32 cellular contexts compared by ENCODE assay signal in genomic region chr15:92652576-92652966, GRCh38. TPM values are rescaled to one million over a fixed set of nuclear protein-coding genes. Genes with fewer than 3 reads are reported as not detected.
DNase-seq lines count a peak whose midpoint lies in the region; ATAC-seq, FAIRE-seq and TF ChIP-seq lines count a peak whose summit lies in the region.
"Had no signal": no experiment of that assay in that cellular context is flagged by ENCODE, and none has a peak within 500 bp of the region (broad histone marks: within the 10 kb centered on the region; RNA-seq: fewer than 3 reads in every experiment).

No MANE protein-coding gene starts in this region.

- no peak overlapping the region for H3K56ac ChIP-seq in H1 (replicated peaks; ENCODE audit: insufficient read length, low read depth, low read length)

- H3K27me3 Mint-ChIP-seq in MCF 10A (ENCODE audit: insufficient read depth, unreplicated experiment) (peaks cover 8% of the 10 kb centered on the region), mesothelial cell of epicardium (ENCODE audit: low read depth) (peaks cover 37% of the 10 kb centered on the region)

- no peaks in the 10 kb centered on the region for H4K20me1 ChIP-seq in H1 (replicated peaks in 1 of 2; ENCODE audit: control insufficient read depth in 1 of 2, insufficient read depth in 2 of 2, low read length in 2 of 2)

- H3K4me2 ChIP-seq in H1 (ENCODE audit: insufficient read depth in 1 of 2, low read depth in 2 of 2, low read length in 2 of 2): no peak overlapping the region

- H3K27ac Mint-ChIP-seq in MCF 10A (ENCODE audit: low read depth, unreplicated experiment) (no peak overlapping the region), mesothelial cell of epicardium (peak overlapping the region; percentile 93)
- H3K27ac Mint-ChIP-seq: activated T-helper 2 cell treated with anti-CD3 and anti-CD28 coated beads, Interferon-gamma antibody, Interleukin-2, Interleukin-4, amounts not matched to agents 10 μg/mL and 5 μg/mL and 100 μg/mL, durations not matched to agents 14 hours and 24 hours and 36 hours; CD4-positive, alpha-beta memory T cell; HFFc6; naive thymus-derived CD8-positive, alpha-beta T cell; stimulated activated effector memory CD8-positive, alpha-beta T cell treated with anti-CD3 and anti-CD28 coated beads, Interleukin-12 subunit alpha, Interleukin-12 subunit beta, amount 100 ng/mL, for 72 hours had no signal

- peak overlapping the region; percentile 38 for H2BK15ac ChIP-seq in H1 (ENCODE audit: low read length)

- no peaks in the 10 kb centered on the region for H3K79me1 ChIP-seq in H1 (ENCODE audit: low read depth, low read length)

- H3K9me3 Mint-ChIP-seq in MCF 10A (ENCODE audit: unreplicated experiment): peaks cover 7% of the 10 kb centered on the region
- peaks cover 6% of the 10 kb centered on the region for H3K9me3 Mint-ChIP-seq in mesothelial cell of epicardium
- H3K9me3 Mint-ChIP-seq: activated T-helper 2 cell treated with anti-CD3 and anti-CD28 coated beads, Interferon-gamma antibody, Interleukin-2, Interleukin-4, amounts not matched to agents 10 μg/mL and 5 μg/mL and 100 μg/mL, durations not matched to agents 14 hours and 24 hours and 36 hours had no signal

- no peaks in the 10 kb centered on the region for H3K36me3 Mint-ChIP-seq in MCF 10A (ENCODE audit: insufficient read depth, unreplicated experiment)
- H3K36me3 Mint-ChIP-seq in mesothelial cell of epicardium: peaks cover 3% of the 10 kb centered on the region
- H3K36me3 Mint-ChIP-seq: CD4-positive, alpha-beta memory T cell; stimulated activated effector memory CD8-positive, alpha-beta T cell treated with anti-CD3 and anti-CD28 coated beads, Interleukin-12 subunit alpha, Interleukin-12 subunit beta, amount 100 ng/mL, for 72 hours had no signal

- no TSS peak for BruUV-seq in MCF 10A (replicated peaks; lab: Mats Ljungman, UMichigan)

- H3K9me3 ChIP-seq in breast epithelium: no peaks in the 10 kb centered on the region
- H3K9me3 ChIP-seq in H1 (ENCODE audit: insufficient read depth in 2 of 2, low read depth in 1 of 2, low read length in 1 of 2): peaks cover 0 to 5% of the 10 kb centered on the region in 2 experiments; a peak in 1 of 4 replicates
- H3K9me3 ChIP-seq in upper lobe of left lung: no peaks in the 10 kb centered on the region
- no peaks in the 10 kb centered on the region for H3K9me3 ChIP-seq in small intestine (ENCODE audit: control insufficient read depth, low read depth)
- H3K9me3 ChIP-seq: Peyer's patch, suprapubic skin had no signal

- peak overlapping the region; percentile 33; the same call in 1 of the 2 replicates for H3K18ac ChIP-seq in H1 (ENCODE audit: extremely low read depth, low read length)

- TF ChIP-seq CTCF in breast epithelium (IDR thresholded peaks at IDR 0.05) (no peak), MCF 10A (IDR thresholded peaks at IDR 0.05; ENCODE audit: unreplicated experiment) (no peak), H1 (IDR thresholded peaks at IDR 0.05; ENCODE audit: control extremely low read depth in 1 of 3, insufficient read depth in 1 of 3, low read depth in 1 of 3, low read length in 3 of 3) (no peak), mesothelial cell of epicardium (IDR thresholded peaks at IDR 0.05; ENCODE audit: unreplicated experiment) (no peak), upper lobe of left lung (IDR thresholded peaks at IDR 0.05) (no peak)

- H2BK20ac ChIP-seq in H1 (ENCODE audit: low read length): peak overlapping the region; percentile 94

- CTCF ChIA-PET in MCF 10A (lab: Yijun Ruan, JAX) (interaction anchor here (0.6 kb wide), 1 partner anchor 60 kb away, joined by 4 read pairs; no protein-coding TSS in a partner anchor), H1 (lab: Charles Lee; ENCODE audit: partially characterized antibody) (interaction anchor here (1.1 to 2.9 kb wide), 7 partner anchors 14 to 131 kb away, joined by 3 to 7 read pairs (median 4); no protein-coding TSS in a partner anchor)

- no peaks in the 10 kb centered on the region for H3K27me3 ChIP-seq in breast epithelium
- H3K27me3 ChIP-seq in H1 (replicated peaks in 1 of 4; ENCODE audit: control insufficient read depth in 3 of 4, extremely low read depth in 1 of 4, insufficient read depth in 3 of 4, low read length in 3 of 4): peaks cover 0 to 14% (median 11%) of the 10 kb centered on the region in 4 experiments; a peak in 4 of 7 replicates
- peaks cover 0 to 8% (median 0%) of the 10 kb centered on the region in 4 donors for H3K27me3 ChIP-seq in upper lobe of left lung
- no peaks in the 10 kb centered on the region for H3K27me3 ChIP-seq in small intestine (ENCODE audit: control insufficient read depth in 2 of 2, insufficient read depth in 2 of 2, low read length in 2 of 2)
- H3K27me3 ChIP-seq: Peyer's patch had no signal

- peak overlapping the region; percentile 60; the same call in 1 of the 2 replicates for H2AK5ac ChIP-seq in H1 (ENCODE audit: low read depth, low read length)

- H3K4me3 Mint-ChIP-seq in MCF 10A (ENCODE audit: unreplicated experiment) (no peak overlapping the region), mesothelial cell of epicardium (peak overlapping the region; percentile 22)
- H3K4me3 Mint-ChIP-seq: HFFc6; stimulated activated effector memory CD8-positive, alpha-beta T cell treated with anti-CD3 and anti-CD28 coated beads, Interleukin-12 subunit alpha, Interleukin-12 subunit beta, amount 100 ng/mL, for 72 hours had no signal

- TF ChIP-seq POLR2A in breast epithelium (IDR thresholded peaks at IDR 0.05): no peak
- TF ChIP-seq POLR2A in H1 (IDR thresholded peaks at IDR 0.05; ENCODE audit: control extremely low read depth in 1 of 2, low read depth in 2 of 2, low read length in 2 of 2): no peak
- no peak for TF ChIP-seq POLR2A in upper lobe of left lung (IDR thresholded peaks at IDR 0.05)

- H3K23ac ChIP-seq in H1 (ENCODE audit: insufficient read length): no peak overlapping the region

- DNase-seq in breast epithelium (ENCODE audit: low spot score in 2 of 2): peak; percentile 19 to 78
- DNase-seq in MCF 10A (ENCODE audit: unreplicated experiment): no peak
- peak in 1 of 2 experiments; percentile 43 for DNase-seq in H1 (ENCODE audit: low read depth in 1 of 2, low spot score in 2 of 2)
- DNase-seq in mesothelial cell of epicardium (ENCODE audit: low spot score in 2 of 2, unreplicated experiment in 2 of 2): no peak
- DNase-seq in upper lobe of left lung: no peak
- no peak for DNase-seq in urothelium cell line (ENCODE audit: low spot score)
- DNase-seq in small intestine: no peak
- DNase-seq in NCI-H146 treated with DMSO at 0.1 percent for 48 hours (lab: John Stamatoyannopoulos, UW; ENCODE audit: unreplicated experiment): no peak
- DNase-seq: 8988T; activated CD4-positive, alpha-beta T cell treated with anti-CD3 and anti-CD28 coated beads, Interleukin-2, amount 50 U/mL, for 4 hours; anterior cingulate cortex; CD4-positive, alpha-beta memory T cell; dermis blood vessel endothelial cell; DMS 273 treated with DMSO at 0.1 percent for 48 hours; EL; HFFc6; KG1; left ventricle myocardium superior; naive thymus-derived CD8-positive, alpha-beta T cell; NCI-H1417; NCI-H2081; NCI-H2227 treated with DMSO at 0.1 percent for 48 hours; NCI-H526 treated with DMSO at 0.1 percent for 48 hours; Peyer's patch; posterior cingulate gyrus; stimulated activated CD4-positive, alpha-beta T cell treated with anti-CD3 and anti-CD28 coated beads, Interleukin-4, amount 100 ng/mL, for 24 hours had no signal

- H2BK5ac ChIP-seq in H1 (ENCODE audit: low read depth, low read length): no peak overlapping the region

- H3K79me2 ChIP-seq in H1 (ENCODE audit: control insufficient read depth in 1 of 2, insufficient read depth in 2 of 2, low read length in 2 of 2): peaks cover 0 to 36% of the 10 kb centered on the region in 2 experiments; a peak in 3 of 4 replicates

- POLR2A ChIA-PET in MCF 10A (lab: Yijun Ruan, JAX): no interaction called here
- POLR2A ChIA-PET in H1 (lab: Charles Lee; ENCODE audit: partially characterized antibody): interaction anchor here (0.8 kb wide), 1 partner anchor 12 kb away, joined by 3 read pairs; no protein-coding TSS in a partner anchor

- peak overlapping the region; percentile 65; the same call in 1 of the 2 replicates for H2BK12ac ChIP-seq in H1 (ENCODE audit: low read depth, low read length)

- H3K36me3 ChIP-seq in breast epithelium (no peaks in the 10 kb centered on the region), H1 (ENCODE audit: control insufficient read depth in 2 of 4, insufficient read depth in 4 of 4, low read length in 3 of 4) (peaks cover 0 to 2% (median under 1%) of the 10 kb centered on the region in 4 experiments; a peak in 2 of 8 replicates), upper lobe of left lung (no peaks in the 10 kb centered on the region), small intestine (ENCODE audit: control insufficient read depth in 2 of 2, insufficient read depth in 2 of 2, low read length in 2 of 2) (no peaks in the 10 kb centered on the region)
- H3K36me3 ChIP-seq: Peyer's patch, suprapubic skin had no signal

- WGBS in H1 (ENCODE audit: extremely low coverage in 1 of 2, insufficient coverage in 1 of 2, insufficient read length in 1 of 2, insufficient replicate concordance in 2 of 2, low coverage in 1 of 2, low lambda C conversion rate in 2 of 2, missing lambda C conversion rate in 1 of 2), 2 experiments: 92% methylated on average over 9 of the region's 9 CpGs; no CpG with 5 or more reads in 1 of the 2 experiments
- 81 to 82% methylated on average over 9 of the region's 9 CpGs for WGBS in upper lobe of left lung, 2 donors
- 80 to 91% (median 87%) methylated on average over 9 of the region's 9 CpGs for WGBS in small intestine, 3 donors

- H4K5ac ChIP-seq in H1 (ENCODE audit: insufficient read length, low read depth, low read length): no peak overlapping the region

- H4K8ac ChIP-seq in H1 (ENCODE audit: extremely low read depth, insufficient read depth, low read length): no peak overlapping the region; the same call in none of the 2 replicates

- TF ChIP-seq RAD21 in H1 (IDR thresholded peaks at IDR 0.05 in 1 of 2, conservative IDR thresholded peaks at IDR 0.05 in 1 of 2; ENCODE audit: low read depth in 2 of 2, low read length in 2 of 2): no peak

- H3K14ac ChIP-seq in H1 (ENCODE audit: insufficient read length): no peak overlapping the region

- no peak overlapping the region for H3K4ac ChIP-seq in H1 (replicated peaks; ENCODE audit: insufficient read length, low read depth, low read length)

- intact Hi-C loops in breast epithelium (cut with DNase I; ENCODE audit: low total_unique reads) (no loop called here), MCF 10A (cut with micrococcal nuclease) (loop anchor here (10.0 kb wide), 1 partner anchor 48 kb away; no protein-coding TSS in a partner anchor)

- H3K4me1 Mint-ChIP-seq in MCF 10A (ENCODE audit: insufficient read depth, unreplicated experiment) (peaks cover 4% of the 10 kb centered on the region), mesothelial cell of epicardium (peaks cover 40% of the 10 kb centered on the region)
- H3K4me1 Mint-ChIP-seq: stimulated activated effector memory CD8-positive, alpha-beta T cell treated with anti-CD3 and anti-CD28 coated beads, Interleukin-12 subunit alpha, Interleukin-12 subunit beta, amount 100 ng/mL, for 72 hours had no signal

- peak overlapping the region; percentile 12 for H4K91ac ChIP-seq in H1 (replicated peaks; ENCODE audit: insufficient read length, low read length)

- TF ChIP-seq EP300 in H1 (IDR thresholded peaks at IDR 0.05; ENCODE audit: borderline replicate concordance in 1 of 2, low read depth in 2 of 2, low read length in 2 of 2) (no peak), upper lobe of left lung (IDR thresholded peaks at IDR 0.05) (no peak)

- peak overlapping the region; percentile 68 for H2BK120ac ChIP-seq in H1 (replicated peaks; ENCODE audit: low read depth, low read length)

- no peak for ATAC-seq in upper lobe of left lung (ENCODE audit: low FRiP score in 2 of 2)
- ATAC-seq: activated naive CD4-positive, alpha-beta T cell treated with anti-CD3 and anti-CD28 coated beads, Interleukin-2, amount 50 U/mL, for 72 hours; left ventricle myocardium superior; naive thymus-derived CD8-positive, alpha-beta T cell; sciatic nerve; stimulated activated effector memory CD8-positive, alpha-beta T cell treated with anti-CD3 and anti-CD28 coated beads, Interleukin-12 subunit alpha, Interleukin-12 subunit beta, amount 100 ng/mL, for 72 hours had no signal

- H3K4me1 ChIP-seq in breast epithelium (peaks cover 0 to 6% of the 10 kb centered on the region in 2 donors), H1 (replicated peaks in 1 of 4; ENCODE audit: control insufficient read depth in 3 of 4, insufficient read depth in 4 of 4, low read length in 3 of 4) (peaks cover 3 to 22% (median 9%) of the 10 kb centered on the region in 4 experiments), upper lobe of left lung (peaks cover 0 to 32% (median 19%) of the 10 kb centered on the region in 4 donors), small intestine (ENCODE audit: control insufficient read depth in 2 of 2, insufficient read depth in 1 of 2, low read depth in 1 of 2, low read length in 1 of 2) (no peaks in the 10 kb centered on the region)

- no peak overlapping the region for H2AFZ ChIP-seq in H1 (ENCODE audit: low read length)

- no peak for FAIRE-seq in H1 (lab: Jason Lieb, UNC)
- no peak for FAIRE-seq in urothelium cell line (lab: Jason Lieb, UNC)
- FAIRE-seq in small intestine (lab: Jason Lieb, UNC): no peak
- FAIRE-seq: keratinocyte had no signal

- H3K27ac ChIP-seq in breast epithelium (peak overlapping the region in 1 of 2 donors; percentile 39), H1 (ENCODE audit: low read depth, low read length) (no peak overlapping the region), upper lobe of left lung (peak overlapping the region in 3 of 4 donors; percentile 15 to 84 (median 67)), small intestine (ENCODE audit: low read depth in 1 of 2, low read length in 1 of 2) (no peak overlapping the region)
- H3K27ac ChIP-seq: suprapubic skin had no signal

- peaks cover 3% of the 10 kb centered on the region; the same call in 1 of the 2 replicates for H3K23me2 ChIP-seq in H1 (ENCODE audit: low read depth, low read length)

- H3K4me3 ChIP-seq in breast epithelium (peak overlapping the region in 1 of 3 donors; percentile 21), H1 (ENCODE audit: extremely low read depth in 1 of 4, insufficient read depth in 2 of 4, low read depth in 3 of 4, low read length in 4 of 4) (no peak overlapping the region), upper lobe of left lung (peak overlapping the region in 1 of 4 donors; percentile 20), small intestine (ENCODE audit: low read depth in 1 of 2, low read length in 2 of 2) (no peak overlapping the region)
- H3K4me3 ChIP-seq: Peyer's patch, suprapubic skin had no signal

- H3K9ac ChIP-seq in H1 (replicated peaks in 1 of 4; ENCODE audit: extremely low read depth in 1 of 4, low read depth in 3 of 4, low read length in 3 of 4): no peak overlapping the region

RNA-seq across cellular contexts. Expression of gene FAM174B, which starts 3.0 kb away (rescaled TPM):
- total RNA-seq in breast epithelium: 10 to 100 TPM in 2 of 3 donors, 1 to 10 TPM in 1; 4.3 to 34.7 (median 20.6) TPM
- 3.5 and 6.5 TPM in 2 replicates for total RNA-seq in MCF 10A (2022)
- total RNA-seq in H1 (2021; fragmentation: NEBNext Ultra II Directional; extraction: Animal tissue kit (Norgen Biotek cat#: 25700)): 35.2 and 35.3 TPM in 2 replicates
- 9.3 and 10.1 TPM in 2 replicates for polyA plus RNA-seq in H1 (2011; rRNA removed)
- 9.7 TPM for polyA plus RNA-seq in H1 (2011; cell fraction: cytosol; rRNA removed)
- 13.4 TPM for polyA plus RNA-seq in H1 (2011; cell fraction: nucleus; rRNA removed)
- 21.5 to 31.3 TPM (median 28.3 TPM) in 4 replicates for polyA plus RNA-seq in H1 (2012, experiment 1 of 2)
- 15.9 TPM for polyA plus RNA-seq in H1 (2012, experiment 2 of 2)
- polyA plus RNA-seq in H1 (2013, experiment 1 of 2): 20.3 TPM
- 27.1 TPM for polyA plus RNA-seq in H1 (2013, experiment 2 of 2)
- 24.5 and 32.5 TPM in 2 replicates for polyA minus RNA-seq in H1 (2011; rRNA and poly(A)+ RNA removed)
- 16.4 TPM for polyA minus RNA-seq in H1 (2011; cell fraction: cytosol; rRNA and poly(A)+ RNA removed)
- 13.8 TPM for polyA minus RNA-seq in H1 (2011; cell fraction: nucleus; rRNA and poly(A)+ RNA removed)
- 18.8 to 20.7 TPM (median 19.1 TPM) in 3 replicates for total RNA-seq in mesothelial cell of epicardium
- 100 to 1,000 TPM in 1 of 6 donors, 10 to 100 TPM in 5; 54.5 to 109 (median 67.5) TPM for total RNA-seq in upper lobe of left lung
- 1 to 10 TPM; 1.8 to 8.7 (median 2.4) TPM for polyA plus RNA-seq in small intestine

Comparison
In these comparisons a context has a peak if more than half of its experiments do, and no peak if none do; other contexts are left out.
1. DNase-seq: peak in breast epithelium (2 of 2); none in MCF 10A (single experiment), mesothelial cell of epicardium (0 of 2), upper lobe of left lung (0 of 2), urothelium cell line (single experiment), small intestine (single experiment) and NCI-H146 treated with DMSO at 0.1 percent for 48 hours (single experiment).
2. H3K27ac ChIP-seq: peak in upper lobe of left lung (3 of 4); none in H1 (single experiment) and small intestine (0 of 2).